ENCODE assay signal across 1 cellular context in the genomic region with DNA sequence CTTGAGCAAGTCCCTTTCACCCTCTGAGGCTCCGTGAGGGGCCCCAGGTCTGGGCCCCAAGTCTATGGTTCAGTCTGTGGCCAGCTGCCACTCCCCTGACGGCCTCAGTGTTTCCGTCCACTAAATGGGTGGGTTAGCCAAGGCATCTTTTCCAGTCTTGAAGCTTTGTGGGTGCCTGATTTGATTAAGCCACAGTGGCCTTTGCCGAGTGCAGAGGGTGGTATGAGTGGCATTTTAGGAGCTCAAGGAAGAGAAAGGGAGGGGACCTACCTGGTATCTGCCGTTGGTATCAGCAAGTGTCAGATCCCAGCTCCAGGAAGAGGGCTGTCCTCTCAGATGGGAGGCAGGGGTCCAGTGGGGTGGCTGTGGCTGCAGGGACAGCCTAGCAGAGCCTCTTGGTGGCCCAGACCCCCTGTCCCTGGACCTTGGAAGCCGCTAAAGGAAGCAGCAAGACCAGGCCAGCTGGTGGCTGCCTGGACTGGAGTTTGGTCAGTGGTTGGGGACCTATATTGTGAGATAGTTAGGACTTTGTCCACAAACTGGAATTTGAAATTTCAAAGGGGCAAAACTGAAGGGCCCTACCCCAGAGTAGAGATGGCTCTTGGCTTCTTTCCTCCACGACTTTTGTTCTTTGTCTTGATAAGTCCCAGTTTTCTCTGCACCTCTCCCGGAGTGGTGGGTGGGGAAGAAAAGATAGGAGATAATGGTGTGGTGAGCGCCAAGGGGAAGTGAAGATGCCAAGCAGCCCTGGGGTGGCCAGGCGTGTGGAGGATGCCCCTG.
TF ChIP-seq lines count a peak whose summit lies in the region.

No MANE protein-coding gene starts in this region.

TF ChIP-seq in HepG2, 621 proteins besides CTCF, POLR2A, EP300 and RAD21 (continued from another document and continues in another):
- no peak for TF ChIP-seq DBP (CRISPR knock-in tag; IDR thresholded peaks at IDR 0.05; ENCODE audit: not compliant biosample characterization)
- no peak for TF ChIP-seq ZNF136 (CRISPR knock-in tag; IDR thresholded peaks at IDR 0.05; ENCODE audit: low read depth)
- TF ChIP-seq ZIK1 (CRISPR knock-in tag; IDR thresholded peaks at IDR 0.05; ENCODE audit: borderline replicate concordance, low read depth), result no peak
- no peak; the same call in 1 of the 2 replicates for TF ChIP-seq NFIC (IDR thresholded peaks at IDR 0.05; ENCODE audit: low read length)
- 0 out of 2 replicates have a peak, but pooled peaks have one; percentile 23 for TF ChIP-seq RARA (CRISPR knock-in tag; IDR thresholded peaks at IDR 0.05)
- TF ChIP-seq ZFP37 (CRISPR knock-in tag; IDR thresholded peaks at IDR 0.05; ENCODE audit: borderline replicate concordance), result no peak
- no peak for TF ChIP-seq ZBTB38 (CRISPR knock-in tag; IDR thresholded peaks at IDR 0.05)
- TF ChIP-seq MAF1 (CRISPR knock-in tag; IDR thresholded peaks at IDR 0.05; ENCODE audit: borderline replicate concordance), result no peak
- TF ChIP-seq CHCHD3 (CRISPR knock-in tag; IDR thresholded peaks at IDR 0.05), result no peak
- TF ChIP-seq ZNF562 (CRISPR knock-in tag; IDR thresholded peaks at IDR 0.05; ENCODE audit: borderline replicate concordance), result no peak
- no peak for TF ChIP-seq ZBTB3 (CRISPR knock-in tag; IDR thresholded peaks at IDR 0.05; ENCODE audit: borderline replicate concordance, low read depth)
- TF ChIP-seq ZNF749 (CRISPR knock-in tag; IDR thresholded peaks at IDR 0.05; ENCODE audit: borderline replicate concordance), result no peak
- no peak for TF ChIP-seq U2AF2 (IDR thresholded peaks at IDR 0.05; ENCODE audit: low read depth, low read length)
- no peak for TF ChIP-seq NCOA2 (CRISPR knock-in tag; IDR thresholded peaks at IDR 0.05)
- no peak for TF ChIP-seq ATRX (CRISPR knock-in tag; IDR thresholded peaks at IDR 0.05; ENCODE audit: borderline replicate concordance)
- TF ChIP-seq ERF (CRISPR knock-in tag; IDR thresholded peaks at IDR 0.05), result no peak
- TF ChIP-seq ZSCAN21 (CRISPR knock-in tag; IDR thresholded peaks at IDR 0.05; ENCODE audit: borderline replicate concordance), result peak; percentile 22; the same call in 1 of the 2 replicates
- TF ChIP-seq NR2F6 (IDR thresholded peaks at IDR 0.05), result no peak
- no peak for TF ChIP-seq NR2F6 (CRISPR knock-in tag; IDR thresholded peaks at IDR 0.05)
- no peak for TF ChIP-seq YY1 (IDR thresholded peaks at IDR 0.05; ENCODE audit: insufficient read depth, insufficient replicate concordance, low read depth, low read length)
- TF ChIP-seq SOX5 (CRISPR knock-in tag; IDR thresholded peaks at IDR 0.05; ENCODE audit: borderline replicate concordance), result no peak
- no peak for TF ChIP-seq NONO (IDR thresholded peaks at IDR 0.05)
- no peak; the same call in 1 of the 2 replicates for TF ChIP-seq NONO (CRISPR knock-in tag; conservative IDR thresholded peaks at IDR 0.05)
- TF ChIP-seq SALL1 (CRISPR knock-in tag; IDR thresholded peaks at IDR 0.05), result no peak
- TF ChIP-seq KMT2B (CRISPR knock-in tag; IDR thresholded peaks at IDR 0.05), result peak; percentile 18; the same call in 1 of the 2 replicates
- no peak for TF ChIP-seq CCAR2 (optimal IDR thresholded peaks at IDR 0.05; ENCODE audit: low read depth, low read length)
- no peak for TF ChIP-seq STAT5B (CRISPR knock-in tag; IDR thresholded peaks at IDR 0.05)
- no peak; a peak in 1 of 4 replicates for TF ChIP-seq HMGXB4 (CRISPR knock-in tag; IDR thresholded peaks at IDR 0.05; ENCODE audit: borderline replicate concordance in 1 of 2, low read depth in 1 of 2)
- no peak for TF ChIP-seq HDAC1 (CRISPR knock-in tag; IDR thresholded peaks at IDR 0.05)
- TF ChIP-seq TAF15 (IDR thresholded peaks at IDR 0.05; ENCODE audit: low read depth, low read length, poor library complexity, severe bottlenecking), result no peak
- no peak for TF ChIP-seq PPARG (CRISPR knock-in tag; conservative IDR thresholded peaks at IDR 0.05)
- peak; percentile 70; the same call in 1 of the 2 replicates for TF ChIP-seq ZNF432 (CRISPR knock-in tag; IDR thresholded peaks at IDR 0.05; ENCODE audit: borderline replicate concordance)
- TF ChIP-seq FIP1L1 (IDR thresholded peaks at IDR 0.05; ENCODE audit: borderline replicate concordance, insufficient read depth, low read depth, low read length), result 0 out of 2 replicates have a peak, but pooled peaks have one; percentile 3
- TF ChIP-seq NFATC3 (CRISPR knock-in tag; IDR thresholded peaks at IDR 0.05), result no peak
- TF ChIP-seq CHD4 (IDR thresholded peaks at IDR 0.05; ENCODE audit: borderline replicate concordance, low read length), result peak; percentile 100
- TF ChIP-seq ZNF879 (CRISPR knock-in tag; IDR thresholded peaks at IDR 0.05), result 0 out of 2 replicates have a peak, but pooled peaks have one; percentile 5
- no peak for TF ChIP-seq ZBTB40 (IDR thresholded peaks at IDR 0.05)
- no peak for TF ChIP-seq ZBTB40 (CRISPR knock-in tag; IDR thresholded peaks at IDR 0.05)
- TF ChIP-seq PATZ1 (CRISPR knock-in tag; IDR thresholded peaks at IDR 0.05), result peak; percentile 23; the same call in 1 of the 2 replicates
- TF ChIP-seq SKIL (CRISPR knock-in tag; IDR thresholded peaks at IDR 0.05; ENCODE audit: borderline replicate concordance), result no peak
- TF ChIP-seq ZNF564 (CRISPR knock-in tag; IDR thresholded peaks at IDR 0.05), result no peak
- no peak for TF ChIP-seq U2AF1 (optimal IDR thresholded peaks at IDR 0.05; ENCODE audit: low read depth, low read length)
- no peak for TF ChIP-seq RORA (CRISPR knock-in tag; IDR thresholded peaks at IDR 0.05)
- no peak; the same call in 1 of the 2 replicates for TF ChIP-seq TOE1 (CRISPR knock-in tag; IDR thresholded peaks at IDR 0.05)
- no peak for TF ChIP-seq FOXK2 (IDR thresholded peaks at IDR 0.05)
- no peak for TF ChIP-seq HOXA5 (CRISPR knock-in tag; IDR thresholded peaks at IDR 0.05)
- TF ChIP-seq, protein P1, sequence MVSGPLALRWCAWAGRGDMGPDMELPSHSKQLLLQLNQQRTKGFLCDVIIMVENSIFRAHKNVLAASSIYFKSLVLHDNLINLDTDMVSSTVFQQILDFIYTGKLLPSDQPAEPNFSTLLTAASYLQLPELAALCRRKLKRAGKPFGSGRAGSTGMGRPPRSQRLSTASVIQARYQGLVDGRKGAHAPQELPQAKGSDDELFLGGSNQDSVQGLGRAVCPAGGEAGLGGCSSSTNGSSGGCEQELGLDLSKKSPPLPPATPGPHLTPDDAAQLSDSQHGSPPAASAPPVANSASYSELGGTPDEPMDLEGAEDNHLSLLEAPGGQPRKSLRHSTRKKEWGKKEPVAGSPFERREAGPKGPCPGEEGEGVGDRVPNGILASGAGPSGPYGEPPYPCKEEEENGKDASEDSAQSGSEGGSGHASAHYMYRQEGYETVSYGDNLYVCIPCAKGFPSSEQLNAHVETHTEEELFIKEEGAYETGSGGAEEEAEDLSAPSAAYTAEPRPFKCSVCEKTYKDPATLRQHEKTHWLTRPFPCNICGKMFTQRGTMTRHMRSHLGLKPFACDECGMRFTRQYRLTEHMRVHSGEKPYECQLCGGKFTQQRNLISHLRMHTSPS (CRISPR knock-in tag; IDR thresholded peaks at IDR 0.05; ENCODE audit: low read depth), result no peak
